In the genomic region with DNA sequence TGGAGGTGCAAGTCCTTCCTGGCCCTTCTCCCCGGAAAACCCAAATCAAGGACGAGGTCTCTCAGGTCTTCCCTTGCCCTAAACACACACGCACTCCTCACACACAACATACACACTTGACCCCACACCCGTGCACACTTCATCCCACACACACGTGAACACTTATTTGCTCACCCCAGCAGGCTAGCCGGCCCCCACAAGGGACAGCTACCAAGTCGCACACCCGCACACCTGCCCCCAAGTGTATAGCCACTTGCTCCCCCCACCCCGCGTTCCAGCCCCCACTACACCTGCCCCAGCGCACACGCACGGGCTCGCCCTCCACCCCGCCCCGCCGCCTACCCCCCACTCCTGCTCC, we compare ENCODE assay signal across 8 cellular contexts. TPM values are rescaled to one million over a fixed set of nuclear protein-coding genes. Genes with fewer than 3 reads are reported as not detected.
A peak's percentile ranks its signal among the peaks of the same experiment; 100 is the strongest.
DNase-seq lines count a peak whose midpoint lies in the region; TF ChIP-seq lines count a peak whose summit lies in the region.

No MANE protein-coding gene starts in this region.

- peak overlapping the region in 3 of 4 donors; percentile 24 to 95 (median 32) for H3K4me3 ChIP-seq in adrenal gland

- TF ChIP-seq CTCF in adrenal gland (IDR thresholded peaks at IDR 0.05) = no peak

- H3K27ac ChIP-seq in adrenal gland = peak overlapping the region in 3 of 5 donors; percentile 63 to 97 (median 73)

- H3K27me3 Mint-ChIP-seq in immature natural killer cell (ENCODE audit: low read depth in 3 of 3) = peaks cover 0 to 18% (median 14%) of the 10 kb centered on the region in 3 donors

- no peaks in the 10 kb centered on the region for H3K9me3 Mint-ChIP-seq in immature natural killer cell

- no peaks in the 10 kb centered on the region for H3K9me3 ChIP-seq in adrenal gland (replicated peaks in 1 of 3)

- no peak for TF ChIP-seq POLR2A in adrenal gland (IDR thresholded peaks at IDR 0.05)

- peak overlapping the region; percentile 81 to 95 (median 89) for H3K4me3 Mint-ChIP-seq in immature natural killer cell

- peaks cover 34 to 43% of the 10 kb centered on the region in 2 donors for H3K4me1 Mint-ChIP-seq in immature natural killer cell

- H3K4me1 ChIP-seq in adrenal gland (replicated peaks in 1 of 2) = peaks cover 8 to 30% of the 10 kb centered on the region in 2 donors

- H3K36me3 ChIP-seq in adrenal gland (replicated peaks in 1 of 2) = no peaks in the 10 kb centered on the region

- peak; percentile 51 for DNase-seq in NCI-H146 (lab: John Stamatoyannopoulos, UW)
- no peak for DNase-seq in NCI-H146 treated with DMSO at 0.1 percent for 48 hours (lab: John Stamatoyannopoulos, UW; ENCODE audit: unreplicated experiment)
- peak; percentile 23 for DNase-seq in HuH-7.5 (ENCODE audit: low spot score)
- peak in 3 of 7 donors; percentile 23 to 54 (median 29) for DNase-seq in adrenal gland
- peak in 1 of 3 donors; percentile 20 for DNase-seq in immature natural killer cell
- DNase-seq in stimulated activated CD4-positive, alpha-beta T cell treated with anti-CD3 and anti-CD28 coated beads, TNF-alpha, amount 100 ng/mL, for 24 hours (ENCODE audit: low read depth in 3 of 3) = peak in 2 of 3 experiments; percentile 9 to 16
- DNase-seq in effector CD8-positive, alpha-beta T cell (lab: John Stamatoyannopoulos, UW) = no peak
- DNase-seq in H4 (ENCODE audit: low spot score) = no peak

- WGBS in adrenal gland, 4 donors = 0 to 1% (median 0%) methylated on average over 7 to 17 of the region's 17 CpGs

- H3K27ac Mint-ChIP-seq in immature natural killer cell = peak overlapping the region; percentile 84 to 99 (median 91)

- intact Hi-C loops in adrenal gland (cut with DNase I) = no loop called here

- no peaks in the 10 kb centered on the region for H3K27me3 ChIP-seq in adrenal gland

- H3K36me3 Mint-ChIP-seq in immature natural killer cell = no peaks in the 10 kb centered on the region

RNA-seq across cellular contexts. Expression of gene TGFBRAP1, which starts 0.4 kb away (rescaled TPM):
- total RNA-seq in adrenal gland = 10 to 100 TPM; 21.1 to 29.7 (median 24.1) TPM
- 10 to 100 TPM in 1 of 3 donors, 1 to 10 TPM in 2; 5.1 to 13.7 (median 6.2) TPM for polyA plus RNA-seq in adrenal gland
- 10 to 100 TPM; 10.7 to 29.8 (median 15.7) TPM for polyA plus RNA-seq in immature natural killer cell
- 13.8 and 14.6 TPM in 2 replicates for total RNA-seq in H4 (2014; rRNA removed; shearing (Covaris generic))

RNA-seq across cellular contexts. Expression of gene C2orf49, which starts 8.2 kb away (rescaled TPM):
- 10 to 100 TPM in 6 of 8 donors, 1 to 10 TPM in 2; 9.3 to 18.6 (median 16.0) TPM for total RNA-seq in adrenal gland
- polyA plus RNA-seq in adrenal gland = 10 to 100 TPM in 1 of 3 donors, 1 to 10 TPM in 2; 5.9 to 17.8 (median 7.4) TPM
- polyA plus RNA-seq in immature natural killer cell = 10 to 100 TPM in 2 of 3 donors, 1 to 10 TPM in 1; 4.6 to 12.2 (median 11.1) TPM
- total RNA-seq in H4 (2014; rRNA removed; shearing (Covaris generic)) = 12.1 and 18.1 TPM in 2 replicates

Comparison
In these comparisons a context has a peak if more than half of its experiments do, and no peak if none do; other contexts are left out.
1. DNase-seq: peak in NCI-H146 (single experiment), HuH-7.5 (single experiment) and stimulated activated CD4-positive, alpha-beta T cell treated with anti-CD3 and anti-CD28 coated beads, TNF-alpha, amount 100 ng/mL, for 24 hours (2 of 3); none in NCI-H146 treated with DMSO at 0.1 percent for 48 hours (single experiment), effector CD8-positive, alpha-beta T cell (single experiment) and H4 (single experiment).